In the genomic region with DNA sequence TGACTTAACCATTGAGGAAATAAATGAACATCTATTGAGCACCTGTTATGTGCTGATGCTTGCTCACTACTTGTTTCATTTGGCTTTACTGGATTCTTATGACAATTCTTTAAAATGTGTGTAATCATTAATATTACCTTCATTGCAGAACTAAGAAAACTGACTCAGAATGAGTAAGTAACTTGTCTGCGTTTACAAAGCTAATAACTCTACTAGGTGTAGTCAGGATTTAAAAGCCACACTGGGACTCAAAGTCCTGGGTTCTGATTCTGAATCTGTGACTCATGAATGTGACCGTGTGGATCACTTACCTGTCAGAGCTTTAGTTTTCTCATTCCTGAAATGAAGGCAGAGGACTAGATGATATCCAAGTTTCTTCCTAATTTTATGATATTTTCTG, we compare ENCODE assay signal across 2 cellular contexts.
TF ChIP-seq lines count a peak whose summit lies in the region.

No MANE protein-coding gene starts in this region.

TF ChIP-seq in A549, 52 proteins besides CTCF, POLR2A, EP300 and RAD21:
- no peak for TF ChIP-seq TFCP2L1 (CRISPR knock-in tag; IDR thresholded peaks at IDR 0.05)
- TF ChIP-seq MAX (IDR thresholded peaks at IDR 0.05) = no peak
- TF ChIP-seq ZSCAN20 (CRISPR knock-in tag; IDR thresholded peaks at IDR 0.05) = no peak
- TF ChIP-seq FOSL2 (IDR thresholded peaks at IDR 0.05) = peak; percentile 32; the same call in 1 of the 2 replicates
- peak; percentile 45; the same call in 1 of the 2 replicates for TF ChIP-seq FOSL2 (CRISPR knock-in tag; IDR thresholded peaks at IDR 0.05)
- peak; percentile 60 for TF ChIP-seq JUNB (IDR thresholded peaks at IDR 0.05)
- TF ChIP-seq, protein P1, sequence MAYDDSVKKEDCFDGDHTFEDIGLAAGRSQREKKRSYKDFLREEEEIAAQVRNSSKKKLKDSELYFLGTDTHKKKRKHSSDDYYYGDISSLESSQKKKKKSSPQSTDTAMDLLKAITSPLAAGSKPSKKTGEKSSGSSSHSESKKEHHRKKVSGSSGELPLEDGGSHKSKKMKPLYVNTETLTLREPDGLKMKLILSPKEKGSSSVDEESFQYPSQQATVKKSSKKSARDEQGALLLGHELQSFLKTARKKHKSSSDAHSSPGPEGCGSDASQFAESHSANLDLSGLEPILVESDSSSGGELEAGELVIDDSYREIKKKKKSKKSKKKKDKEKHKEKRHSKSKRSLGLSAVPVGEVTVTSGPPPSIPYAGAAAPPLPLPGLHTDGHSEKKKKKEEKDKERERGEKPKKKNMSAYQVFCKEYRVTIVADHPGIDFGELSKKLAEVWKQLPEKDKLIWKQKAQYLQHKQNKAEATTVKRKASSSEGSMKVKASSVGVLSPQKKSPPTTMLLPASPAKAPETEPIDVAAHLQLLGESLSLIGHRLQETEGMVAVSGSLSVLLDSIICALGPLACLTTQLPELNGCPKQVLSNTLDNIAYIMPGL (CRISPR knock-in tag; IDR thresholded peaks at IDR 0.05; ENCODE audit: borderline replicate concordance) = no peak
- TF ChIP-seq GATA3 (IDR thresholded peaks at IDR 0.05; ENCODE audit: borderline replicate concordance) = peak; percentile 21; the same call in 1 of the 2 replicates
- TF ChIP-seq POLR2AphosphoS2 (conservative IDR thresholded peaks at IDR 0.05; ENCODE audit: low read length) = no peak

TF ChIP-seq in GM12878, 131 proteins besides CTCF, POLR2A, EP300 and RAD21:
- no peak for TF ChIP-seq IRF4 (IDR thresholded peaks at IDR 0.05; ENCODE audit: low read depth, low read length)
- no peak for TF ChIP-seq HSF1 (IDR thresholded peaks at IDR 0.05; ENCODE audit: low read depth, low read length)
- TF ChIP-seq SIX5 (IDR thresholded peaks at IDR 0.05; ENCODE audit: low read depth, low read length, severe bottlenecking) = no peak
- TF ChIP-seq JUND (IDR thresholded peaks at IDR 0.05; ENCODE audit: low read depth, low read length) = no peak
- peak; percentile 26 for TF ChIP-seq BCL3 (IDR thresholded peaks at IDR 0.05; ENCODE audit: borderline replicate concordance, insufficient read depth, low read depth, low read length, poor library complexity, severe bottlenecking)
- 0 out of 2 replicates have a peak, but pooled peaks have one; percentile 18 for TF ChIP-seq NFIC (IDR thresholded peaks at IDR 0.05; ENCODE audit: low read depth, low read length)
- TF ChIP-seq PBX3 (IDR thresholded peaks at IDR 0.05; ENCODE audit: insufficient replicate concordance, low read depth, low read length) = peak; percentile 9
